Comparison of ENCODE assay signal across 1 cellular context in genomic region chr6:70566751-70567382, GRCh38.
TF ChIP-seq lines count a peak whose summit lies in the region.

TSS of gene SDHAF4 (plus strand) at chr6:70566930. CDS start at chr6:70566941, 11 bp downstream.

TF ChIP-seq in HepG2, 621 proteins besides CTCF, POLR2A, EP300 and RAD21 (continued from another document and continues in another):
- peak; percentile 53; the same call in 1 of the 2 replicates for TF ChIP-seq ZHX2 (IDR thresholded peaks at IDR 0.05; ENCODE audit: low read depth)
- 0 out of 2 replicates have a peak, but pooled peaks have one; percentile 69 for TF ChIP-seq ZHX2 (CRISPR knock-in tag; IDR thresholded peaks at IDR 0.05; ENCODE audit: borderline replicate concordance)
- peak; percentile 90 for TF ChIP-seq ZFP41 (CRISPR knock-in tag; IDR thresholded peaks at IDR 0.05; ENCODE audit: borderline replicate concordance)
- TF ChIP-seq IKZF5 (CRISPR knock-in tag; IDR thresholded peaks at IDR 0.05) = no peak; the same call in 1 of the 2 replicates
- peak; percentile 86; the same call in 1 of the 2 replicates for TF ChIP-seq CBFB (CRISPR knock-in tag; IDR thresholded peaks at IDR 0.05)
- no peak for TF ChIP-seq PHB2 (IDR thresholded peaks at IDR 0.05; ENCODE audit: partially characterized antibody)
- TF ChIP-seq ZNF766 (CRISPR knock-in tag; IDR thresholded peaks at IDR 0.05; ENCODE audit: borderline replicate concordance) = no peak; the same call in 1 of the 2 replicates
- peak; percentile 90 for TF ChIP-seq POGZ (CRISPR knock-in tag; IDR thresholded peaks at IDR 0.05)
- peak; percentile 81; the same call in 1 of the 2 replicates for TF ChIP-seq ZNF543 (CRISPR knock-in tag; IDR thresholded peaks at IDR 0.05)
- no peak for TF ChIP-seq ZNF720 (CRISPR knock-in tag; IDR thresholded peaks at IDR 0.05)
- no peak for TF ChIP-seq HNF1A (IDR thresholded peaks at IDR 0.05; ENCODE audit: low read depth)
- peak; percentile 49; the same call in 1 of the 2 replicates for TF ChIP-seq HNF1A (CRISPR knock-in tag; IDR thresholded peaks at IDR 0.05; ENCODE audit: borderline replicate concordance)
- 0 out of 2 replicates have a peak, but pooled peaks have one; percentile 18 for TF ChIP-seq ZNF777 (CRISPR knock-in tag; IDR thresholded peaks at IDR 0.05)
- peak; percentile 77; the same call in 1 of the 2 replicates for TF ChIP-seq TGIF2 (CRISPR knock-in tag; IDR thresholded peaks at IDR 0.05)
- 0 out of 2 replicates have a peak, but pooled peaks have one; percentile 51 for TF ChIP-seq ZSCAN22 (CRISPR knock-in tag; IDR thresholded peaks at IDR 0.05)
- TF ChIP-seq NR0B2 (CRISPR knock-in tag; IDR thresholded peaks at IDR 0.05) = peak; percentile 33; the same call in 1 of the 2 replicates
- TF ChIP-seq ZNF687 (CRISPR knock-in tag; IDR thresholded peaks at IDR 0.05) = peak; percentile 97
- peak; percentile 88 for TF ChIP-seq POGK (CRISPR knock-in tag; conservative IDR thresholded peaks at IDR 0.05)
- peak; percentile 76; the same call in 1 of the 2 replicates for TF ChIP-seq ZNF607 (CRISPR knock-in tag; IDR thresholded peaks at IDR 0.05; ENCODE audit: borderline replicate concordance)
- peak; percentile 88 for TF ChIP-seq ZBTB20 (CRISPR knock-in tag; IDR thresholded peaks at IDR 0.05; ENCODE audit: borderline replicate concordance, low read depth)
- TF ChIP-seq SRY (CRISPR knock-in tag; IDR thresholded peaks at IDR 0.05) = peak; percentile 82
- peak; percentile 78; the same call in 1 of the 2 replicates for TF ChIP-seq HNRNPL (IDR thresholded peaks at IDR 0.05; ENCODE audit: low read depth, low read length)
- 0 out of 2 replicates have a peak, but pooled peaks have one; percentile 32 for TF ChIP-seq ZNF552 (CRISPR knock-in tag; IDR thresholded peaks at IDR 0.05; ENCODE audit: borderline replicate concordance)
- TF ChIP-seq HIVEP1 (CRISPR knock-in tag; IDR thresholded peaks at IDR 0.05) = peak; percentile 87
- TF ChIP-seq ELF1 (CRISPR knock-in tag; IDR thresholded peaks at IDR 0.05) = peak; percentile 45; the same call in 1 of the 2 replicates
- peak; percentile 67; the same call in 1 of the 2 replicates for TF ChIP-seq ZNF20 (CRISPR knock-in tag; IDR thresholded peaks at IDR 0.05)
- peak; percentile 57; the same call in 1 of the 2 replicates for TF ChIP-seq ELF3 (CRISPR knock-in tag; IDR thresholded peaks at IDR 0.05)
- TF ChIP-seq ZFP37 (CRISPR knock-in tag; IDR thresholded peaks at IDR 0.05; ENCODE audit: borderline replicate concordance) = 0 out of 2 replicates have a peak, but pooled peaks have one; percentile 49
- no peak for TF ChIP-seq ZNF879 (CRISPR knock-in tag; IDR thresholded peaks at IDR 0.05)
- 0 out of 2 replicates have a peak, but pooled peaks have one; percentile 29 for TF ChIP-seq SSRP1 (CRISPR knock-in tag; IDR thresholded peaks at IDR 0.05)
- TF ChIP-seq TFE3 (CRISPR knock-in tag; IDR thresholded peaks at IDR 0.05) = peak; percentile 21; the same call in 1 of the 2 replicates
- TF ChIP-seq ZKSCAN1 (IDR thresholded peaks at IDR 0.05; ENCODE audit: low read length) = no peak
- TF ChIP-seq NONO (IDR thresholded peaks at IDR 0.05) = no peak
- TF ChIP-seq NONO (CRISPR knock-in tag; conservative IDR thresholded peaks at IDR 0.05) = peak; percentile 56
- TF ChIP-seq IKZF4 (CRISPR knock-in tag; IDR thresholded peaks at IDR 0.05; ENCODE audit: borderline replicate concordance, low read depth, not compliant biosample characterization) = no peak
- TF ChIP-seq THAP11 (CRISPR knock-in tag; IDR thresholded peaks at IDR 0.05) = peak; percentile 61
- TF ChIP-seq RNF2 (conservative IDR thresholded peaks at IDR 0.05; ENCODE audit: low read depth) = peak; percentile 64; the same call in 1 of the 2 replicates
- peak; percentile 98 for TF ChIP-seq RBFOX2 (IDR thresholded peaks at IDR 0.05; ENCODE audit: low read depth, low read length)
- TF ChIP-seq IRF2 (CRISPR knock-in tag; IDR thresholded peaks at IDR 0.05) = peak; percentile 70
- peak; percentile 64; the same call in 1 of the 2 replicates for TF ChIP-seq SP4 (CRISPR knock-in tag; IDR thresholded peaks at IDR 0.05)
- TF ChIP-seq ZNF350 (CRISPR knock-in tag; IDR thresholded peaks at IDR 0.05; ENCODE audit: borderline replicate concordance, low read depth) = peak; percentile 93; the same call in 1 of the 2 replicates
- no peak for TF ChIP-seq ZNF326 (CRISPR knock-in tag; IDR thresholded peaks at IDR 0.05; ENCODE audit: borderline replicate concordance)
- 0 out of 2 replicates have a peak, but pooled peaks have one; percentile 55 for TF ChIP-seq DNMT1 (CRISPR knock-in tag; IDR thresholded peaks at IDR 0.05)
- TF ChIP-seq ZSCAN20 (CRISPR knock-in tag; IDR thresholded peaks at IDR 0.05; ENCODE audit: borderline replicate concordance) = no peak
- peak; percentile 85 for TF ChIP-seq ZNF501 (CRISPR knock-in tag; IDR thresholded peaks at IDR 0.05)
